ENCODE assay signal across 8 cellular contexts in the genomic region with DNA sequence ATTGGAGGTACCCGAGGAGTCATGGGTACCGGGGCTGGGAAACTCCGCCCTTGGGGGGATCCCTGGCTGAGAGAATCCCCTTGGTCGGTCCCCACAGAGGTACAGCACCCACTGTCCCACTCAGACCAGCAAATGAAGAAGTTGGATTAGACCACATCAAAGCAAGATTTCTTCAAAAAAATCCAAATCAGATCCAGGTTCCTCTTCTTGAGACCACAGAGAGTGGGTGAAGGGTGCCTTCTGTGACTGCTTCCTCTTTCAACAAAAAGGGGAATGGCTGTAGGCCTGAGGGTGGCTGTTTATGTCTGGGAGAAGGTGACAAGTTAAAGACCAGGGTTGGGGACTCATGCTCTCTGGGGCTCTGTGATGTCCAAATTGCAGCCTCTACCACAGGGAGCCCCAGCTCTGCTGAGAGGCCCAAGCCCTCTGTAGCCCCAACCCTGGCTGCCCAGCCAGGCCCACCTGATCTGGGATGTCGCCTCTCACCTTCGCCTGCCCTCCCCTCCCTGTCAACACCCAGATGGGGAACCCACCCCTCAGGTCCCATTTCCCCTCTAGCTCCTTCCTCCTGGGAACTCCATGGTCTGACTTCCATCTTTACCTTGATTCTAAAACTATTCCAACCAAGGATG. TPM values are rescaled to one million over a fixed set of nuclear protein-coding genes. Genes with fewer than 3 reads are reported as not detected.
A peak's percentile ranks its signal among the peaks of the same experiment; 100 is the strongest.
DNase-seq lines count a peak whose midpoint lies in the region; ATAC-seq and TF ChIP-seq lines count a peak whose summit lies in the region.

No MANE protein-coding gene starts in this region.

- ATAC-seq in GM18511 (IDR thresholded peaks at IDR 0.05; ENCODE audit: unreplicated experiment): peak; percentile 92
- peak; percentile 53 for ATAC-seq in GM21737 (IDR thresholded peaks at IDR 0.05; ENCODE audit: unreplicated experiment)
- ATAC-seq in lower lobe of right lung: peak; percentile 69 to 88

- no peak overlapping the region for H3K4me3 ChIP-seq in lower lobe of right lung
- no peak overlapping the region for H3K4me3 ChIP-seq in brain microvascular endothelial cell (ENCODE audit: low read depth, low read length)

- no peaks in the 10 kb centered on the region for H3K9me3 ChIP-seq in lower lobe of right lung

- H3K27ac ChIP-seq in lower lobe of right lung (no peak overlapping the region), brain microvascular endothelial cell (no peak overlapping the region)

- peak; percentile 95 for DNase-seq in KBM-7
- DNase-seq in lower lobe of right lung: no peak
- no peak for DNase-seq in brain microvascular endothelial cell
- no peak for DNase-seq in activated CD4-positive, alpha-beta T cell treated with anti-CD3 and anti-CD28 coated beads, Interleukin-2, amount 50 U/mL, for 4 hours
- DNase-seq in NCI-H2227 treated with DMSO at 0.1 percent for 48 hours (lab: John Stamatoyannopoulos, UW): no peak
- no peak for DNase-seq in NCI-H69 (lab: John Stamatoyannopoulos, UW)

- H3K4me1 ChIP-seq in lower lobe of right lung: no peaks in the 10 kb centered on the region

- no peaks in the 10 kb centered on the region for H3K36me3 ChIP-seq in lower lobe of right lung
- H3K36me3 ChIP-seq in brain microvascular endothelial cell (replicated peaks): no peaks in the 10 kb centered on the region

- TF ChIP-seq CTCF in lower lobe of right lung (IDR thresholded peaks at IDR 0.05) (no peak), brain microvascular endothelial cell (IDR thresholded peaks at IDR 0.05; ENCODE audit: low read depth, low read length, missing control alignments) (no peak)

- in situ Hi-C loops in KBM-7 (cut with MboI; ENCODE audit: low pct_unique_long_range_greater_than_20kb, low sequenced_read_pairs) (no loop called here), brain microvascular endothelial cell (cut with HindIII; ENCODE audit: low pct_ligation_motif_present, low sequenced_read_pairs) (no loop called here)

- H3K27me3 ChIP-seq in lower lobe of right lung (ENCODE audit: low read depth) (no peaks in the 10 kb centered on the region), brain microvascular endothelial cell (replicated peaks) (no peaks in the 10 kb centered on the region)

- intact Hi-C loops in lower lobe of right lung (cut with DNase I): no loop called here

RNA-seq across cellular contexts. Expression of a gene that starts 50.9 kb away (rescaled TPM):
- total RNA-seq in lower lobe of right lung: 199 TPM
